In the genomic region with DNA sequence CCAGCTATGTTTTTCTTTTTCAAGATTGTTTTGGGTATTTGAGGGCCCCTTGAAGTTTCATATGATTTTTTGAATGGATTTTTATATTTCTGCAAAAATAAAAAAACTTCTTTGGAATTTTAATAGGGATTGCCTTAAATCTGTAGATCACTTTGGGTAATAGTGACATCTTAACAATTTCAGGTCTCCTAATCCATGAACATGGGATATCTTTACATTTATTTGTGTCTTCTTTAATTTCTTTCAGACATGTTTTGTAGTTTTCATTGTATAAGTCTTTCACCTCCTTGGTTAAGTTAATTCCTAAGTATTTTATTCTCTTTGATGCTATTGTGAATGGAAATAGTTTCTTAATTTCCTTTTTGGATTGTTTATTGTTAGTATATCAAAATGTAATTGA, we compare ENCODE assay signal across 26 cellular contexts.
"Had no signal": no experiment of that assay in that cellular context is flagged by ENCODE, and none has a peak within 500 bp of the region (broad histone marks: within the 10 kb centered on the region; RNA-seq: fewer than 3 reads in every experiment).

No MANE protein-coding gene starts in this region.

- H3K36me3 Mint-ChIP-seq: naive B cell; stimulated activated effector memory CD8-positive, alpha-beta T cell treated with anti-CD3 and anti-CD28 coated beads, Interleukin-12 subunit alpha, Interleukin-12 subunit beta, amount 100 ng/mL, for 72 hours had no signal

- FAIRE-seq: islet of Langerhans, kidney, urothelium cell line had no signal

- H3K9me3 ChIP-seq: ovary, right lobe of liver, suprapubic skin, upper lobe of right lung had no signal

- H3K9me3 Mint-ChIP-seq: immature natural killer cell; natural killer cell treated with Interleukin-12 subunit alpha and Interleukin-12 subunit beta and Interleukin-15 and Interleukin-18, amount 100 ng/mL, for 72 hours; stimulated activated effector memory CD8-positive, alpha-beta T cell treated with anti-CD3 and anti-CD28 coated beads, Interleukin-12 subunit alpha, Interleukin-12 subunit beta, amount 100 ng/mL, for 72 hours; stimulated activated naive CD8-positive, alpha-beta T cell treated with anti-CD3 and anti-CD28 coated beads, Interleukin-15, Interleukin-2, amounts not matched to agents 100 ng/mL and 50 ng/mL, for 24 hours had no signal

- H3K4me1 Mint-ChIP-seq: immature natural killer cell; naive B cell; stimulated activated effector memory CD8-positive, alpha-beta T cell treated with anti-CD3 and anti-CD28 coated beads, Interleukin-12 subunit alpha, Interleukin-12 subunit beta, amount 100 ng/mL, for 72 hours had no signal

- H3K4me1 ChIP-seq: left lung, lower lobe of right lung, right atrium auricular region, right lobe of liver, suprapubic skin, tibial artery, upper lobe of right lung had no signal

- H3K27me3 ChIP-seq: left lung, ovary, right atrium auricular region, right lobe of liver, suprapubic skin, tibial artery, upper lobe of right lung had no signal

- DNase-seq: hypothalamus; immature natural killer cell; kidney; left colon; left lung; lower lobe of right lung; mammary epithelial cell; mesendoderm; naive B cell; ovary; right lobe of liver; stimulated activated CD4-positive, alpha-beta T cell treated with anti-CD3 and anti-CD28 coated beads, Interleukin-4, amount 100 ng/mL, for 24 hours; stimulated activated naive CD4-positive, alpha-beta T cell; tibial artery; trophoblast cell; upper lobe of right lung had no signal

- H3K4me3 Mint-ChIP-seq: immature natural killer cell; mesothelial cell of epicardium; naive B cell; natural killer cell treated with Interleukin-12 subunit alpha and Interleukin-12 subunit beta and Interleukin-15 and Interleukin-18, amount 100 ng/mL, for 72 hours; stimulated activated effector memory CD8-positive, alpha-beta T cell treated with anti-CD3 and anti-CD28 coated beads, Interleukin-12 subunit alpha, Interleukin-12 subunit beta, amount 100 ng/mL, for 72 hours; stimulated activated naive CD8-positive, alpha-beta T cell treated with anti-CD3 and anti-CD28 coated beads, Interleukin-15, Interleukin-2, amounts not matched to agents 100 ng/mL and 50 ng/mL, for 24 hours had no signal

- ATAC-seq: left colon; left lung; lower lobe of right lung; natural killer cell treated with Interleukin-12 subunit alpha and Interleukin-12 subunit beta and Interleukin-15 and Interleukin-18, amount 100 ng/mL, for 72 hours; right lobe of liver; stimulated activated effector memory CD8-positive, alpha-beta T cell treated with anti-CD3 and anti-CD28 coated beads, Interleukin-12 subunit alpha, Interleukin-12 subunit beta, amount 100 ng/mL, for 72 hours; upper lobe of right lung had no signal

- H3K36me3 ChIP-seq: left lung, lower lobe of right lung, ovary, right atrium auricular region, right lobe of liver, thoracic aorta, upper lobe of right lung had no signal

- H3K27me3 Mint-ChIP-seq: naive B cell; progenitor cell of endocrine pancreas; stimulated activated naive CD8-positive, alpha-beta T cell treated with anti-CD3 and anti-CD28 coated beads, Interleukin-15, Interleukin-2, amounts not matched to agents 100 ng/mL and 50 ng/mL, for 24 hours had no signal

- H3K4me3 ChIP-seq: left lung, lower lobe of right lung, ovary, right atrium auricular region, right lobe of liver, suprapubic skin, thoracic aorta, tibial artery, upper lobe of right lung had no signal

- H3K27ac ChIP-seq: left lung, lower lobe of right lung, ovary, right atrium auricular region, right lobe of liver, suprapubic skin, thoracic aorta, tibial artery, upper lobe of right lung had no signal

- H3K27ac Mint-ChIP-seq: immature natural killer cell; mesothelial cell of epicardium; naive B cell; natural killer cell treated with Interleukin-12 subunit alpha and Interleukin-12 subunit beta and Interleukin-15 and Interleukin-18, amount 100 ng/mL, for 72 hours; progenitor cell of endocrine pancreas; stimulated activated effector memory CD8-positive, alpha-beta T cell treated with anti-CD3 and anti-CD28 coated beads, Interleukin-12 subunit alpha, Interleukin-12 subunit beta, amount 100 ng/mL, for 72 hours; stimulated activated naive CD8-positive, alpha-beta T cell treated with anti-CD3 and anti-CD28 coated beads, Interleukin-15, Interleukin-2, amounts not matched to agents 100 ng/mL and 50 ng/mL, for 24 hours had no signal
